Comparison of ENCODE assay signal across 10 cellular contexts in the genomic region with DNA sequence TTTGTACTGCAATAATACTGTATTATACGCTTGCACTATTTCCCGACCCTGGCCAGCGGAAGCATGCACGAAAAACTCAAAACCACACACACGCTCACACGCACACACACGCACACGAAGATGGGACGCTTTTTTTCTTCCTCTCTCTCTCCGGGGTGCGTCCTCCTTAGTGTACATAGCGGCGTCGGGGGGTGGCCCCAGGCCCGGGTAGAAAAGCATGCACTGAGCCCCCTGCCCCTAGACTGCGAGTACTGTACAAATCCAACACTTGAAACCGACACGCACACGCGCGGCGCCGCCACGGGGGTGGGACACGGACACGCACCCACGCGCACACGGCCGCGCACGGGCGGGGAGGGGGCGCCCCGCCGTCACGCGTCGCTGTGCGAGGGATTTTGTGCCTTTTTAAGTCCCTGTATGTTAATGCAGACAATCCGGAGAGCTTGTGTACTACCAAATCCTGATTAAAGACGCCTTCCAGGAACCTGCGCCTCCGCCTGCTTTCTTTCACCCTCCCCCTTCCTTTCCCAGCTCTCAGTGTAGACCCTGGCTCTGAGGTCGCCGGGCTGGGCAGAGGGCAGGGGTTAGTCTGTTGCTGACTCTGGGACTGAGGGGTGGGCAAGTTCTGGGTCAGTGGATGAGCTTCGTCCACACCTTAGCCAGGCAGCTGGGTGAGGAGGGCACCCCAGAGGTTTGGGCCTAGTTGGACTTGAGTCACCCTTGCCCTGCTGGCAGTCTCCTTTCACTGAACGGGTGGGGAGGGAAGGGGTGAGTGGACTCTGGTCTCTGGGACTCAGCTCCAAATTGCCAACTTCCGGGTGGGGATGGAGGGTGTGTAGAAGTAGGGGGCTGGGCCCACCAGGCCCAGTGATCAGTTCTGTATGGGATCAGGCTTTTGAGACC. TPM values are rescaled to one million over a fixed set of nuclear protein-coding genes. Genes with fewer than 3 reads are reported as not detected.
DNase-seq lines count a peak whose midpoint lies in the region; ATAC-seq and TF ChIP-seq lines count a peak whose summit lies in the region.
"Had no signal": no experiment of that assay in that cellular context is flagged by ENCODE, and none has a peak within 500 bp of the region (broad histone marks: within the 10 kb centered on the region; RNA-seq: fewer than 3 reads in every experiment).

No MANE protein-coding gene starts in this region.

- intact Hi-C loops in right cardiac atrium (cut with DNase I) (no loop called here), right lobe of liver (cut with DNase I) (no loop called here), adrenal gland (cut with DNase I) (no loop called here)

- H3K36me3 ChIP-seq in right atrium auricular region (no peaks in the 10 kb centered on the region), right lobe of liver (no peaks in the 10 kb centered on the region), adrenal gland (replicated peaks in 1 of 2) (no peaks in the 10 kb centered on the region)

- H3K27me3 Mint-ChIP-seq in type B pancreatic cell: peaks cover 64% of the 10 kb centered on the region

- TF ChIP-seq POLR2A in right lobe of liver (IDR thresholded peaks at IDR 0.05) (no peak), adrenal gland (IDR thresholded peaks at IDR 0.05) (no peak)

- no peaks in the 10 kb centered on the region for H3K9me3 ChIP-seq in right cardiac atrium (ENCODE audit: control insufficient read depth, low read length)
- no peaks in the 10 kb centered on the region for H3K9me3 ChIP-seq in right atrium auricular region
- no peaks in the 10 kb centered on the region for H3K9me3 ChIP-seq in right lobe of liver
- no peaks in the 10 kb centered on the region for H3K9me3 ChIP-seq in adrenal gland (replicated peaks in 1 of 3)

- peaks cover 18% of the 10 kb centered on the region for H3K4me1 Mint-ChIP-seq in type B pancreatic cell (ENCODE audit: unreplicated experiment)

- no peaks in the 10 kb centered on the region for H3K9me3 Mint-ChIP-seq in type B pancreatic cell

- H3K27me3 ChIP-seq in right cardiac atrium (ENCODE audit: control insufficient read depth, insufficient read depth) (no peaks in the 10 kb centered on the region), right atrium auricular region (peaks cover 0 to 9% of the 10 kb centered on the region in 2 donors), right lobe of liver (no peaks in the 10 kb centered on the region), adrenal gland (peaks cover 8% of the 10 kb centered on the region)

- ATAC-seq in right cardiac atrium: no peak
- ATAC-seq in right lobe of liver: peak; percentile 39 to 53 (median 50)

- peak overlapping the region; percentile 64 for H3K4me3 ChIP-seq in right cardiac atrium (ENCODE audit: low read length)
- peak overlapping the region in 1 of 2 donors; percentile 54 for H3K4me3 ChIP-seq in right atrium auricular region
- peak overlapping the region in 2 of 3 donors; percentile 69 to 82 for H3K4me3 ChIP-seq in right lobe of liver
- H3K4me3 ChIP-seq in adrenal gland: peak overlapping the region in 1 of 4 donors; percentile 65

- DNase-seq in right cardiac atrium (peak in 1 of 3 donors; percentile 26), right atrium auricular region (ENCODE audit: low spot score) (no peak), right lobe of liver (peak; percentile 71 to 87 (median 83)), type B pancreatic cell (ENCODE audit: extremely low spot score, unreplicated experiment) (no peak), NCI-H2196 treated with DMSO at 0.1 percent for 48 hours (lab: John Stamatoyannopoulos, UW; ENCODE audit: unreplicated experiment) (no peak), cerebellum (ENCODE audit: low spot score) (no peak), adrenal gland (no peak)
- peak; percentile 33 for DNase-seq in activated naive CD4-positive, alpha-beta T cell treated with Interleukin-2 at 50 U/mL for 16 hours
- DNase-seq: NCI-H1436 had no signal

- WGBS in right cardiac atrium: 44% methylated on average over 49 of the region's 49 CpGs
- WGBS in right lobe of liver (ENCODE audit: insufficient coverage, low coverage, low lambda C conversion rate, missing lambda C conversion rate): 2% methylated on average over 15 of the region's 49 CpGs
- 39 to 50% (median 44%) methylated on average over 45 to 49 of the region's 49 CpGs for WGBS in adrenal gland, 4 donors

- TF ChIP-seq CTCF in right atrium auricular region (IDR thresholded peaks at IDR 0.05) (no peak), right lobe of liver (IDR thresholded peaks at IDR 0.05) (no peak), type B pancreatic cell (conservative IDR thresholded peaks at IDR 0.05) (no peak), adrenal gland (IDR thresholded peaks at IDR 0.05) (no peak)

- H3K27ac ChIP-seq in right cardiac atrium (ENCODE audit: low read length) (no peak overlapping the region), right atrium auricular region (no peak overlapping the region), right lobe of liver (peak overlapping the region; percentile 66 to 78 (median 71)), adrenal gland (no peak overlapping the region)
- H3K27ac ChIP-seq: C4-2B had no signal

- peak overlapping the region; percentile 80 for H3K4me3 Mint-ChIP-seq in type B pancreatic cell

- no peaks in the 10 kb centered on the region for H3K4me1 ChIP-seq in right cardiac atrium (ENCODE audit: control insufficient read depth, insufficient read depth, low read length)
- H3K4me1 ChIP-seq in right atrium auricular region: peaks cover 0 to 19% of the 10 kb centered on the region in 2 donors
- H3K4me1 ChIP-seq in right lobe of liver: peaks cover 0 to 53% (median 20%) of the 10 kb centered on the region in 4 donors
- H3K4me1 ChIP-seq in adrenal gland (replicated peaks in 1 of 2): peaks cover 0 to 9% of the 10 kb centered on the region in 2 donors

- peak overlapping the region; percentile 65 for H3K27ac Mint-ChIP-seq in type B pancreatic cell

- no peaks in the 10 kb centered on the region for H3K36me3 Mint-ChIP-seq in type B pancreatic cell

RNA-seq across cellular contexts. Expression of gene SLC22A7, which starts 21.6 kb away (rescaled TPM):
- total RNA-seq in right cardiac atrium (not detected), right atrium auricular region (not detected), right lobe of liver (100 to 1,000 TPM; 145 to 348 (median 185) TPM), type B pancreatic cell (ENCODE audit: low replicate concordance) (0.12 TPM in 1 of 2 replicates, not detected in the other), cerebellum (0.36 TPM), adrenal gland (under 1 TPM in 1 of 8 donors, not detected in 7; 0.14 TPM)
- polyA plus RNA-seq in right cardiac atrium (not detected), adrenal gland (not detected)

RNA-seq across cellular contexts. Expression of gene CRIP3, which starts 32.2 kb away (rescaled TPM):
- total RNA-seq in right cardiac atrium: 1 to 10 TPM; 1.5 to 3.4 (median 2.7) TPM
- polyA plus RNA-seq in right cardiac atrium: 2.6 TPM
- 1 to 10 TPM in 1 of 2 donors, not detected in 1; 1.5 TPM for total RNA-seq in right atrium auricular region
- 1 to 10 TPM; 2.1 to 7.9 (median 5.2) TPM for total RNA-seq in right lobe of liver
- total RNA-seq in type B pancreatic cell (ENCODE audit: low replicate concordance): 1.1 and 2.9 TPM in 2 replicates
- 5.8 TPM for total RNA-seq in cerebellum
- 1 to 10 TPM in 2 of 8 donors, not detected in 6; 1.5 TPM for total RNA-seq in adrenal gland
- polyA plus RNA-seq in adrenal gland: 1 to 10 TPM in 2 of 3 donors, under 1 TPM in 1; 0.44 to 8.9 (median 2.5) TPM

RNA-seq across cellular contexts. Expression of gene TTBK1, which starts 33.1 kb away (rescaled TPM):
- under 1 TPM; 0.33 to 0.69 (median 0.58) TPM for total RNA-seq in right cardiac atrium
- 0.29 TPM for polyA plus RNA-seq in right cardiac atrium
- total RNA-seq in right atrium auricular region: under 1 TPM; 0.12 to 0.15 TPM
- 1 to 10 TPM in 2 of 6 experiments, under 1 TPM in 4; 0.83 to 1.6 (median 0.87) TPM for total RNA-seq in right lobe of liver
- total RNA-seq in type B pancreatic cell (ENCODE audit: low replicate concordance): 0.93 and 1.7 TPM in 2 replicates
- total RNA-seq in cerebellum: 13.2 TPM
- 1 to 10 TPM in 3 of 8 donors, under 1 TPM in 5; 0.17 to 1.8 (median 0.43) TPM for total RNA-seq in adrenal gland
- polyA plus RNA-seq in adrenal gland: 1 to 10 TPM in 1 of 3 donors, under 1 TPM in 2; 0.81 to 5.4 (median 0.95) TPM

RNA-seq across cellular contexts. Expression of gene DNPH1, which starts 47.1 kb away (rescaled TPM):
- total RNA-seq in right cardiac atrium (10 to 100 TPM; 25.7 to 43.2 (median 33.8) TPM), right atrium auricular region (10 to 100 TPM; 38.4 to 63.9 TPM), right lobe of liver (100 to 1,000 TPM in 2 of 6 experiments, 10 to 100 TPM in 4; 50.7 to 107 (median 62.4) TPM), type B pancreatic cell (ENCODE audit: low replicate concordance) (47.8 and 52.3 TPM in 2 replicates), cerebellum (11.8 TPM), adrenal gland (100 to 1,000 TPM in 6 of 8 donors, 10 to 100 TPM in 2; 57.2 to 229 (median 148) TPM)
- polyA plus RNA-seq in right cardiac atrium (60.4 TPM), adrenal gland (100 to 1,000 TPM in 1 of 3 donors, 10 to 100 TPM in 2; 33.7 to 143 (median 95.1) TPM)

Comparison
In these comparisons a context has a peak if more than half of its experiments do, and no peak if none do; other contexts are left out.
1. ATAC-seq: peak in right lobe of liver (4 of 4); none in right cardiac atrium (0 of 2).
2. DNase-seq: peak in activated naive CD4-positive, alpha-beta T cell treated with Interleukin-2 at 50 U/mL for 16 hours (single experiment) and right lobe of liver (3 of 3); none in right atrium auricular region (single experiment), type B pancreatic cell (single experiment), NCI-H2196 treated with DMSO at 0.1 percent for 48 hours (single experiment), cerebellum (single experiment) and adrenal gland (0 of 7).
3. H3K27ac ChIP-seq: peak in right lobe of liver (3 of 3); none in right cardiac atrium (single experiment), right atrium auricular region (0 of 2) and adrenal gland (0 of 5).
4. RNA of gene SLC22A7, which starts 21.6 kb away (total RNA-seq): 145 to 348 TPM in right lobe of liver; 0.36 TPM in cerebellum (single experiment), 0.12 TPM in type B pancreatic cell, not detected in right cardiac atrium, not detected in right atrium auricular region and 0.14 TPM in adrenal gland; every median in the first group is over 100 times any median in the second.